Comparison of ENCODE assay signal across 23 cellular contexts in genomic region chr15:68290715-68291114, GRCh38. TPM values are rescaled to one million over a fixed set of nuclear protein-coding genes. Genes with fewer than 3 reads are reported as not detected.
DNase-seq lines count a peak whose midpoint lies in the region; ATAC-seq and TF ChIP-seq lines count a peak whose summit lies in the region.
"Had no signal": no experiment of that assay in that cellular context is flagged by ENCODE, and none has a peak within 500 bp of the region (broad histone marks: within the 10 kb centered on the region; RNA-seq: fewer than 3 reads in every experiment).

No MANE protein-coding gene starts in this region.

- no peaks in the 10 kb centered on the region for H3K27me3 ChIP-seq in mammary epithelial cell (ENCODE audit: insufficient read depth, low read length)
- H3K27me3 ChIP-seq in MM.1S (replicated peaks; ENCODE audit: insufficient read depth, low read length): no peaks in the 10 kb centered on the region
- H3K27me3 ChIP-seq in heart left ventricle: no peaks in the 10 kb centered on the region
- no peaks in the 10 kb centered on the region for H3K27me3 ChIP-seq in gastroesophageal sphincter
- H3K27me3 ChIP-seq: BLaER1, SJCRH30 had no signal

- H3K9ac ChIP-seq in mammary epithelial cell (ENCODE audit: insufficient read depth, low read length): no peak overlapping the region
- peak overlapping the region; percentile 61; the same call in 1 of the 2 replicates for H3K9ac ChIP-seq in MM.1S (ENCODE audit: low read length)
- H3K9ac ChIP-seq: BLaER1 had no signal

- CTCF ChIA-PET in MCF 10A (lab: Yijun Ruan, JAX) (interaction anchor here (0.7 to 4.3 kb wide), 5 partner anchors 11 to 86 kb away, joined by 3 to 26 read pairs (median 7); no protein-coding TSS in a partner anchor), mammary epithelial cell (lab: Charles Lee; ENCODE audit: low non-redundant PET) (no interaction called here)

- H4K20me1 ChIP-seq in mammary epithelial cell (ENCODE audit: insufficient read depth, low read length): no peaks in the 10 kb centered on the region
- 0 out of 2 replicates have a peak, but pooled peaks cover 4% of the 10 kb centered on the region for H4K20me1 ChIP-seq in MM.1S (ENCODE audit: insufficient read depth, low read length)

- no peak for TF ChIP-seq CTCF in MCF 10A (IDR thresholded peaks at IDR 0.05; ENCODE audit: unreplicated experiment)
- TF ChIP-seq CTCF in mammary epithelial cell (conservative IDR thresholded peaks at IDR 0.05 in 1 of 2, IDR thresholded peaks at IDR 0.05 in 1 of 2; ENCODE audit: extremely low read depth in 1 of 2, insufficient read depth in 1 of 2, low read depth in 1 of 2, low read length in 2 of 2): no peak
- no peak for TF ChIP-seq CTCF in MM.1S (IDR thresholded peaks at IDR 0.05; ENCODE audit: low read length)
- TF ChIP-seq CTCF in heart left ventricle (IDR thresholded peaks at IDR 0.05): no peak
- TF ChIP-seq CTCF in osteocyte (IDR thresholded peaks at IDR 0.05): no peak
- no peak for TF ChIP-seq CTCF in gastroesophageal sphincter (IDR thresholded peaks at IDR 0.05)

- H3K4me3 Mint-ChIP-seq in MCF 10A (ENCODE audit: unreplicated experiment) (no peak overlapping the region), osteocyte (ENCODE audit: unreplicated experiment) (no peak overlapping the region)
- H3K4me3 Mint-ChIP-seq: GM23338, H9 had no signal

- in situ Hi-C loops in mammary epithelial cell (cut with MboI; ENCODE audit: low sequenced_read_pairs in 2 of 2): loop anchor here in 1 of 2 donors (10.0 kb wide), 1 partner anchor 46 kb away; no protein-coding TSS in a partner anchor

- H3F3A ChIP-seq in MM.1S (ENCODE audit: insufficient read depth, low read length): peaks cover 67% of the 10 kb centered on the region

- TF ChIP-seq POLR2A in heart left ventricle (IDR thresholded peaks at IDR 0.05): no peak
- no peak for TF ChIP-seq POLR2A in gastroesophageal sphincter (IDR thresholded peaks at IDR 0.05)

- H2AFZ ChIP-seq in mammary epithelial cell (ENCODE audit: low read depth, low read length) (no peak overlapping the region), MM.1S (ENCODE audit: low read length) (no peak overlapping the region)
- H2AFZ ChIP-seq: GM23338 had no signal

- intact Hi-C loops in MCF 10A (cut with micrococcal nuclease) (loop anchor here (5.0 kb wide), 1 partner anchor 38 kb away; no protein-coding TSS in a partner anchor), mammary epithelial cell (cut with micrococcal nuclease) (no loop called here), heart left ventricle (cut with DNase I) (no loop called here)

- H3K9me3 Mint-ChIP-seq in MCF 10A (ENCODE audit: unreplicated experiment) (no peaks in the 10 kb centered on the region), osteocyte (ENCODE audit: unreplicated experiment) (no peaks in the 10 kb centered on the region)
- H3K9me3 Mint-ChIP-seq: CD4-positive, CD25-positive, alpha-beta regulatory T cell; GM23338; H9; IgD-negative memory B cell had no signal

- POLR2A ChIA-PET in MCF 10A (lab: Yijun Ruan, JAX): interaction anchor here (0.9 to 15.2 kb wide), 3 partner anchors 14 to 38 kb away, joined by 3 to 415 read pairs (median 12); partner anchors contain the start of gene FEM1B

- H3K4me1 Mint-ChIP-seq in MCF 10A (ENCODE audit: insufficient read depth, unreplicated experiment) (peaks cover 45% of the 10 kb centered on the region), osteocyte (ENCODE audit: unreplicated experiment) (peaks cover 62% of the 10 kb centered on the region)

- no peak overlapping the region for H3K4me2 ChIP-seq in mammary epithelial cell (ENCODE audit: insufficient read depth, low read depth, low read length)
- H3K4me2 ChIP-seq in MM.1S (ENCODE audit: low read depth, low read length): peak overlapping the region; percentile 76
- H3K4me2 ChIP-seq: BLaER1, GM23338 had no signal

- H3K4me3 ChIP-seq in mammary epithelial cell (replicated peaks in 1 of 3; ENCODE audit: insufficient read depth in 1 of 3, low read depth in 2 of 3, low read length in 3 of 3) (no peak overlapping the region), MM.1S (ENCODE audit: low read length) (peak overlapping the region; percentile 41; the same call in 1 of the 2 replicates), heart left ventricle (no peak overlapping the region), gastroesophageal sphincter (no peak overlapping the region)
- H3K4me3 ChIP-seq: BLaER1, GM23338, SJCRH30 had no signal

- BruUV-seq in MCF 10A (replicated peaks; lab: Mats Ljungman, UMichigan): TSS peak; percentile 7
- no TSS peak for BruUV-seq in mammary epithelial cell (replicated peaks; lab: Mats Ljungman, UMichigan)

- H3K27ac ChIP-seq in mammary epithelial cell (ENCODE audit: insufficient read depth, low read depth, low read length): no peak overlapping the region
- peak overlapping the region; percentile 99; the same call in 1 of the 2 replicates for H3K27ac ChIP-seq in MM.1S (ENCODE audit: low read length)
- H3K27ac ChIP-seq in heart left ventricle: peak overlapping the region in 6 of 12 donors; percentile 0 to 65 (median 26)
- peak overlapping the region in 2 of 4 donors; percentile 11 to 20 for H3K27ac ChIP-seq in gastroesophageal sphincter
- H3K27ac ChIP-seq: BLaER1, SJCRH30 had no signal

- no peaks in the 10 kb centered on the region for H3K9me3 ChIP-seq in mammary epithelial cell (replicated peaks; ENCODE audit: insufficient read depth, low read length)
- H3K9me3 ChIP-seq in MM.1S (replicated peaks; ENCODE audit: insufficient read depth, low read length): no peaks in the 10 kb centered on the region
- H3K9me3 ChIP-seq in heart left ventricle: no peaks in the 10 kb centered on the region
- no peaks in the 10 kb centered on the region for H3K9me3 ChIP-seq in gastroesophageal sphincter
- H3K9me3 ChIP-seq: BLaER1, SJCRH30 had no signal

- H3K36me3 ChIP-seq in mammary epithelial cell (ENCODE audit: insufficient read depth, low read length) (peaks cover 26% of the 10 kb centered on the region), MM.1S (replicated peaks; ENCODE audit: insufficient read depth, low read length) (peaks cover 28% of the 10 kb centered on the region), heart left ventricle (peaks cover 0 to 65% (median 40%) of the 10 kb centered on the region in 9 donors), gastroesophageal sphincter (peaks cover 0 to 21% of the 10 kb centered on the region in 2 donors)

- H3K79me2 ChIP-seq in mammary epithelial cell (ENCODE audit: insufficient read depth, low read length): peaks cover 99% of the 10 kb centered on the region
- H3K79me2 ChIP-seq in MM.1S (ENCODE audit: low read length): peaks cover 100% of the 10 kb centered on the region

- H3K9me2 ChIP-seq in MM.1S (replicated peaks; ENCODE audit: insufficient read depth, low read length): no peaks in the 10 kb centered on the region

- WGBS in mammary epithelial cell (ENCODE audit: low coverage, missing lambda C conversion rate): over 99% methylated on average over 8 of the region's 8 CpGs
- 69 to 78% (median 74%) methylated on average over 8 of the region's 8 CpGs for WGBS in heart left ventricle, 4 donors
- WGBS in gastroesophageal sphincter (ENCODE audit: low coverage in 1 of 2), 2 donors: 65 to 81% methylated on average over 4 to 8 of the region's 8 CpGs

- no peak for TF ChIP-seq EP300 in gastroesophageal sphincter (IDR thresholded peaks at IDR 0.05)

- DNase-seq in MCF 10A (ENCODE audit: unreplicated experiment) (no peak), mammary epithelial cell (no peak), MM.1S (no peak), heart left ventricle (no peak), osteocyte (ENCODE audit: extremely low spot score, unreplicated experiment) (no peak)
- no peak for DNase-seq in activated naive CD4-positive, alpha-beta T cell treated with Interleukin-2 at 50 U/mL for 16 hours
- DNase-seq: CD4-positive, CD25-positive, alpha-beta regulatory T cell; H9; NCI-H1092 treated with DMSO at 0.1 percent for 48 hours; NCI-H1436; NCI-H187; NCI-H2081 treated with DMSO at 0.1 percent for 48 hours; NCI-H2171; NCI-H226; NCI-H510A; NCI-H774; SJCRH30 had no signal

- ATAC-seq in heart left ventricle (peak; percentile 22 to 81 (median 54)), gastroesophageal sphincter (no peak), GM21528 (IDR thresholded peaks at IDR 0.05; ENCODE audit: low FRiP score, unreplicated experiment) (no peak)
- ATAC-seq: GM23338, SK-N-SH treated with all-trans-retinoic acid at 6 μM for 48 hours had no signal

- H3K36me3 Mint-ChIP-seq in MCF 10A (ENCODE audit: insufficient read depth, unreplicated experiment): peaks cover 91% of the 10 kb centered on the region
- peaks cover 60% of the 10 kb centered on the region for H3K36me3 Mint-ChIP-seq in osteocyte (ENCODE audit: unreplicated experiment)

- dilution Hi-C loops in mammary epithelial cell (cut with HindIII; ENCODE audit: low sequenced_read_pairs): loop anchor here (5.0 kb wide), 1 partner anchor 67 kb away; no protein-coding TSS in a partner anchor

- H3K4me1 ChIP-seq in mammary epithelial cell (ENCODE audit: insufficient read depth, low read length) (peaks cover 26% of the 10 kb centered on the region), MM.1S (ENCODE audit: low read length) (peaks cover 78% of the 10 kb centered on the region), heart left ventricle (peaks cover 5 to 94% (median 64%) of the 10 kb centered on the region in 12 donors), gastroesophageal sphincter (peaks cover 15 to 97% (median 32%) of the 10 kb centered on the region in 3 donors)
- H3K4me1 ChIP-seq: BLaER1, SJCRH30 had no signal

- no peak overlapping the region for H3K27ac Mint-ChIP-seq in MCF 10A (ENCODE audit: low read depth, unreplicated experiment)
- H3K27ac Mint-ChIP-seq in osteocyte (ENCODE audit: unreplicated experiment): peak overlapping the region; percentile 25
- H3K27ac Mint-ChIP-seq: CD4-positive, CD25-positive, alpha-beta regulatory T cell; GM23338; H9; IgD-negative memory B cell had no signal

- no peaks in the 10 kb centered on the region for H3K27me3 Mint-ChIP-seq in MCF 10A (ENCODE audit: insufficient read depth, unreplicated experiment)
- H3K27me3 Mint-ChIP-seq in osteocyte (ENCODE audit: unreplicated experiment): no peaks in the 10 kb centered on the region
- H3K27me3 Mint-ChIP-seq: CD4-positive, CD25-positive, alpha-beta regulatory T cell; IgD-negative memory B cell had no signal

RNA-seq across cellular contexts. Expression of gene FEM1B, which starts 13.2 kb away (rescaled TPM):
- total RNA-seq in MCF 10A (2022) (50.7 and 70.2 TPM in 2 replicates), mammary epithelial cell (100 to 1,000 TPM in 1 of 2 donors, 10 to 100 TPM in 1; 86.6 to 105 TPM), heart left ventricle (10 to 100 TPM; 30.2 to 94.0 (median 61.2) TPM), osteocyte (71.1 and 71.5 TPM in 2 replicates), gastroesophageal sphincter (10 to 100 TPM; 64.8 to 71.7 (median 67.5) TPM)
- polyA plus RNA-seq in mammary epithelial cell (51.5 TPM), heart left ventricle (10 to 100 TPM in 1 of 2 donors, 1 to 10 TPM in 1; 9.3 to 52.7 TPM)
- polyA minus RNA-seq in mammary epithelial cell: 81.8 TPM

Comparison
In these comparisons a context has a peak if more than half of its experiments do, and no peak if none do; other contexts are left out.
1. ATAC-seq: peak in heart left ventricle (4 of 4); none in gastroesophageal sphincter (single experiment) and GM21528 (single experiment).